ENCODE assay signal across 16 cellular contexts in genomic region chr11:61411589-61411988, GRCh38.
"Had no signal": no experiment of that assay in that cellular context is flagged by ENCODE, and none has a peak within 500 bp of the region (broad histone marks: within the 10 kb centered on the region; RNA-seq: fewer than 3 reads in every experiment).

No MANE protein-coding gene starts in this region.

- H3K27ac Mint-ChIP-seq: activated CD4-positive, alpha-beta T cell treated with anti-CD3 and anti-CD28 coated beads, Interleukin-2, amount 10 ng/mL, durations not matched to agents 7 days and 5 days; activated naive CD4-positive, alpha-beta T cell treated with anti-CD3 and anti-CD28 coated beads for 36 hours; activated T-helper 2 cell treated with anti-CD3 and anti-CD28 coated beads, Interferon-gamma antibody, Interleukin-2, Interleukin-4, amounts not matched to agents 10 μg/mL and 5 μg/mL and 100 μg/mL, durations not matched to agents 14 hours and 24 hours and 36 hours had no signal

- H3K27me3 Mint-ChIP-seq: activated CD4-positive, alpha-beta T cell treated with anti-CD3 and anti-CD28 coated beads, Interleukin-2, amount 10 ng/mL, durations not matched to agents 7 days and 5 days; activated naive CD8-positive, alpha-beta T cell treated with anti-CD3 and anti-CD28 coated beads, Interleukin-2, amount 50 U/mL, for 24 hours; naive thymus-derived CD4-positive, alpha-beta T cell had no signal

- H3K9me3 Mint-ChIP-seq: activated CD4-positive, alpha-beta T cell treated with anti-CD3 and anti-CD28 coated beads, Interleukin-2, amount 10 ng/mL, durations not matched to agents 7 days and 5 days; activated naive CD4-positive, alpha-beta T cell treated with anti-CD3 and anti-CD28 coated beads for 36 hours; activated naive CD8-positive, alpha-beta T cell treated with anti-CD3 and anti-CD28 coated beads, Interleukin-2, amount 50 U/mL, for 24 hours; activated T-helper 2 cell treated with anti-CD3 and anti-CD28 coated beads, Interferon-gamma antibody, Interleukin-2, Interleukin-4, amounts not matched to agents 10 μg/mL and 5 μg/mL and 100 μg/mL, durations not matched to agents 14 hours and 24 hours and 36 hours; naive thymus-derived CD4-positive, alpha-beta T cell had no signal

- DNase-seq: activated CD4-positive, alpha-beta T cell treated with anti-CD3 and anti-CD28 coated beads, Interleukin-2, amount 10 ng/mL, durations not matched to agents 7 days and 5 days; activated CD8-positive, alpha-beta memory T cell treated with anti-CD3 and anti-CD28 coated beads for 24 hours; activated naive CD4-positive, alpha-beta T cell treated with anti-CD3 and anti-CD28 coated beads for 36 hours; activated naive CD8-positive, alpha-beta T cell treated with anti-CD3 and anti-CD28 coated beads, Interleukin-2, amount 50 U/mL, for 24 hours; aorta; effector memory CD4-positive, alpha-beta T cell; foreskin fibroblast; hypothalamus; kidney; left lung; mammary epithelial cell; mucosa of descending colon; naive thymus-derived CD4-positive, alpha-beta T cell; stimulated activated CD4-positive, alpha-beta T cell treated with anti-CD3 and anti-CD28 coated beads, Interleukin-1b, Interleukin-23, amount 100 ng/mL, for 48 hours; upper lobe of right lung had no signal

- ATAC-seq: activated naive CD8-positive, alpha-beta T cell treated with anti-CD3 and anti-CD28 coated beads, Interleukin-2, amount 50 U/mL, for 24 hours; left lung; mucosa of descending colon; naive thymus-derived CD4-positive, alpha-beta T cell; upper lobe of right lung had no signal

- H3K4me3 Mint-ChIP-seq: activated CD4-positive, alpha-beta T cell treated with anti-CD3 and anti-CD28 coated beads, Interleukin-2, amount 10 ng/mL, durations not matched to agents 7 days and 5 days; activated naive CD4-positive, alpha-beta T cell treated with anti-CD3 and anti-CD28 coated beads for 36 hours; activated naive CD8-positive, alpha-beta T cell treated with anti-CD3 and anti-CD28 coated beads, Interleukin-2, amount 50 U/mL, for 24 hours; naive thymus-derived CD4-positive, alpha-beta T cell had no signal
